12 cellular contexts compared by ENCODE assay signal in genomic region chr3:32004111-32004790, GRCh38. TPM values are rescaled to one million over a fixed set of nuclear protein-coding genes. Genes with fewer than 3 reads are reported as not detected.
A peak's percentile ranks its signal among the peaks of the same experiment; 100 is the strongest.
DNase-seq lines count a peak whose midpoint lies in the region; ATAC-seq and TF ChIP-seq lines count a peak whose summit lies in the region.
"Had no signal": no experiment of that assay in that cellular context is flagged by ENCODE, and none has a peak within 500 bp of the region (broad histone marks: within the 10 kb centered on the region; RNA-seq: fewer than 3 reads in every experiment).

No MANE protein-coding gene starts in this region.

- H3K27me3 ChIP-seq in HCT116 (ENCODE audit: insufficient read depth, low read length) (no peaks in the 10 kb centered on the region), prostate gland (replicated peaks; ENCODE audit: insufficient read depth) (no peaks in the 10 kb centered on the region)

- TF ChIP-seq CTCF in HCT116 (IDR thresholded peaks at IDR 0.05 in 2 of 3, conservative IDR thresholded peaks at IDR 0.05 in 1 of 3; ENCODE audit: borderline replicate concordance in 1 of 3, insufficient read depth in 1 of 3, low read depth in 2 of 3, low read length in 2 of 3): 0 out of 6 replicates have a peak, but pooled peaks of 2 of the 3 experiments have one; percentile 15 to 16
- TF ChIP-seq CTCF in epithelial cell of proximal tubule (conservative IDR thresholded peaks at IDR 0.05; ENCODE audit: low read depth, low read length): peak; percentile 14
- no peak for TF ChIP-seq CTCF in prostate gland (IDR thresholded peaks at IDR 0.05)

- no peaks in the 10 kb centered on the region for H3K79me2 ChIP-seq in HCT116 (ENCODE audit: insufficient read depth, low read length)

- H3K9ac ChIP-seq in HCT116 (ENCODE audit: low read length): no peak overlapping the region
- H3K9ac ChIP-seq: KMS-11 had no signal

- no peaks in the 10 kb centered on the region for H3K36me3 ChIP-seq in HCT116 (ENCODE audit: control insufficient read depth in 1 of 2, insufficient read depth in 2 of 2, low read length in 2 of 2)
- H3K36me3 ChIP-seq in prostate gland: no peaks in the 10 kb centered on the region

- no peaks in the 10 kb centered on the region for H4K20me1 ChIP-seq in HCT116 (ENCODE audit: insufficient read depth)

- POLR2A ChIA-PET in HCT116 (lab: Charles Lee): no interaction called here

- H3K4me3 ChIP-seq in HCT116 (replicated peaks in 1 of 2; ENCODE audit: low read depth in 1 of 2, low read length in 2 of 2) (no peak overlapping the region), epithelial cell of proximal tubule (ENCODE audit: low read depth, low read length) (no peak overlapping the region), prostate gland (no peak overlapping the region)

- H3K4me2 ChIP-seq in HCT116 (ENCODE audit: low read length): no peak overlapping the region
- H3K4me2 ChIP-seq: KMS-11 had no signal

- no peak for TF ChIP-seq RAD21 in HCT116 (IDR thresholded peaks at IDR 0.05; ENCODE audit: low read depth)

- CTCF ChIA-PET in HCT116 (lab: Charles Lee): interaction anchor here (1.3 kb wide), 1 partner anchor 15 kb away, joined by 3 read pairs; no protein-coding TSS in a partner anchor

- ATAC-seq in HCT116: peak; percentile 60

- BruUV-seq in HCT116 (replicated peaks; lab: Mats Ljungman, UMichigan): no TSS peak

- DNase-seq in HCT116 (ENCODE audit: low read depth, low spot score) (no peak), NCI-H2171 treated with DMSO at 0.1 percent for 48 hours (lab: John Stamatoyannopoulos, UW) (peak; percentile 86), epithelial cell of proximal tubule (ENCODE audit: low read depth) (no peak), prostate gland (ENCODE audit: low spot score) (peak; percentile 42), RKO (ENCODE audit: low spot score) (no peak), NCI-H187 treated with DMSO at 0.1 percent for 48 hours (lab: John Stamatoyannopoulos, UW) (no peak)
- DNase-seq in stimulated activated CD4-positive, alpha-beta T cell treated with anti-CD3 and anti-CD28 coated beads, Interleukin-12 subunit alpha, Interleukin-12 subunit beta, amount 100 ng/mL, for 4 hours: no peak
- DNase-seq: activated CD4-positive, alpha-beta T cell treated with anti-CD3 and anti-CD28 coated beads for 4 hours; immature natural killer cell; stimulated activated naive CD4-positive, alpha-beta T cell had no signal

- H3K9me3 ChIP-seq in HCT116 (ENCODE audit: control insufficient read depth in 1 of 2, insufficient read depth in 1 of 2, low read depth in 1 of 2, low read length in 2 of 2) (no peaks in the 10 kb centered on the region), prostate gland (no peaks in the 10 kb centered on the region)

- no peak overlapping the region for H2AFZ ChIP-seq in HCT116 (ENCODE audit: low read depth, low read length, poor library complexity, severe bottlenecking)

- WGBS in prostate gland: 42% methylated on average over 5 of the region's 5 CpGs

- TF ChIP-seq POLR2A in HCT116 (IDR thresholded peaks at IDR 0.05; ENCODE audit: borderline replicate concordance, extremely low read depth, insufficient read depth, insufficient read length): no peak
- no peak for TF ChIP-seq POLR2A in prostate gland (IDR thresholded peaks at IDR 0.05)

- intact Hi-C loops in HCT116 (cut with micrococcal nuclease) (no loop called here), prostate gland (cut with DNase I) (no loop called here)

- H3K9me2 ChIP-seq in HCT116 (ENCODE audit: insufficient read depth): no peaks in the 10 kb centered on the region

- no peaks in the 10 kb centered on the region for H3K4me1 ChIP-seq in HCT116 (ENCODE audit: control insufficient read depth in 1 of 2, insufficient read depth in 2 of 2, low read length in 2 of 2)
- H3K4me1 ChIP-seq in prostate gland (replicated peaks): no peaks in the 10 kb centered on the region

- RAD21 ChIA-PET in HCT116 (lab: Charles Lee; ENCODE audit: low non-redundant PET in 1 of 2, low total read pairs in 2 of 2, uncharacterized antibody in 2 of 2, unreplicated experiment in 2 of 2): no interaction called here

- H3K27ac ChIP-seq in HCT116 (ENCODE audit: low read depth, low read length): no peak overlapping the region
- no peak overlapping the region for H3K27ac ChIP-seq in prostate gland
- H3K27ac ChIP-seq: KMS-11 had no signal

TF ChIP-seq in HCT116, 20 proteins besides CTCF, POLR2A, EP300 and RAD21:
- TF ChIP-seq EZH2 (IDR thresholded peaks at IDR 0.05): no peak
- no peak for TF ChIP-seq REST (IDR thresholded peaks at IDR 0.05; ENCODE audit: low read depth)

RNA-seq across cellular contexts. Expression of gene ZNF860, which starts 22.7 kb away (rescaled TPM):
- total RNA-seq in HCT116 (2021; ENCODE audit: unreplicated experiment): 2.9 TPM
- 1.1 and 1.5 TPM in 2 replicates for polyA plus RNA-seq in HCT116 (2012)
- 0.29 and 3.2 TPM in 2 replicates for total RNA-seq in epithelial cell of proximal tubule
- 1 to 10 TPM; 3.7 to 4.4 TPM for total RNA-seq in prostate gland
- polyA plus RNA-seq: CD14-positive monocyte, immature natural killer cell had no signal

RNA-seq across cellular contexts. Expression of gene OSBPL10, which starts 23.2 kb away (rescaled TPM):
- total RNA-seq in HCT116 (2021; ENCODE audit: unreplicated experiment): 25.8 TPM
- 14.4 and 16.5 TPM in 2 replicates for polyA plus RNA-seq in HCT116 (2012)
- total RNA-seq in epithelial cell of proximal tubule: 17.5 and 33.6 TPM in 2 replicates
- 100 to 1,000 TPM in 1 of 2 donors, 10 to 100 TPM in 1; 82.8 to 127 TPM for total RNA-seq in prostate gland
- polyA plus RNA-seq: CD14-positive monocyte had no signal

Comparison
In these comparisons a context has a peak if more than half of its experiments do, and no peak if none do; other contexts are left out.
1. DNase-seq: peak in NCI-H2171 treated with DMSO at 0.1 percent for 48 hours (single experiment) and prostate gland (single experiment); none in HCT116 (single experiment), epithelial cell of proximal tubule (single experiment), RKO (single experiment), stimulated activated CD4-positive, alpha-beta T cell treated with anti-CD3 and anti-CD28 coated beads, Interleukin-12 subunit alpha, Interleukin-12 subunit beta, amount 100 ng/mL, for 4 hours (single experiment) and NCI-H187 treated with DMSO at 0.1 percent for 48 hours (single experiment).
2. CTCF ChIP-seq: peak in HCT116 (2 of 3) and epithelial cell of proximal tubule (single experiment); none in prostate gland (0 of 4).